ENCODE assay signal across 10 cellular contexts in the genomic region with DNA sequence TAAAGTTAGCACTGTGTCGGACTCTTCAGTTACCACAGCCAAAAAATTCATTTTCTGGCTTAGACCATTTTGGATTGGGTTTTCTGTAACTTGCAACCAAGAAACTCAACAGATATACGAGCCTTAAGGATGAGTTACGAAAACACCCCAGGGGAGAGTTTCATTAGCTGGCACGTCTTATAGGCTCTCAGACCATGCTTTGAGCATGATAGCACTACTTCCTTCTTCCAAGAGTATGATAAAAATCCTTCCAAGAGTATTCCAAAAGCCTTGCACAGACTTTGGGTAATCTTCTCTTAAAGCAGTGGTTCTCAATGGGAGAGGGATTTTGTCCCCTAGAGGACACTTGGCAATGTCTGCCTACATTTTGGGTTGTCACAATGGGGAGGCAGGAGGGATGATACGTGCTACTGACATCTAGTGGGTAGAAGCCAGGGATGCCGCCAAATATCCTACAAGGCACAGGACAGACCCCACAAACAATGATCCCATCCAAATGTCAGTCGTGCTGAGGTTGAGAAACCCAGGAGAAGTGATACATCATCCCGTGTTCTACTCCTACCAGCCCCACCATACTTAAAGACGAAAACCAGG.
DNase-seq lines count a peak whose midpoint lies in the region; ATAC-seq, FAIRE-seq and TF ChIP-seq lines count a peak whose summit lies in the region.
"Had no signal": no experiment of that assay in that cellular context is flagged by ENCODE, and none has a peak within 500 bp of the region (broad histone marks: within the 10 kb centered on the region; RNA-seq: fewer than 3 reads in every experiment).

No MANE protein-coding gene starts in this region.

- H3K27me3 ChIP-seq in cardiac muscle cell: no peaks in the 10 kb centered on the region

- no peaks in the 10 kb centered on the region for H3K36me3 ChIP-seq in cardiac muscle cell

- peak; percentile 44 for FAIRE-seq in GM18507 (lab: Jason Lieb, UNC)

- TF ChIP-seq CTCF in cardiac muscle cell (IDR thresholded peaks at IDR 0.05; ENCODE audit: low read depth, low read length): peak; percentile 34

- ATAC-seq in HG02642 (IDR thresholded peaks at IDR 0.05; ENCODE audit: poor library complexity, unreplicated experiment) (no peak), HG02759 (IDR thresholded peaks at IDR 0.05; ENCODE audit: unreplicated experiment) (no peak), HG03175 (IDR thresholded peaks at IDR 0.05; ENCODE audit: unreplicated experiment) (no peak)
- ATAC-seq: mucosa of descending colon had no signal

- no peak overlapping the region for H3K4me3 ChIP-seq in cardiac muscle cell
- H3K4me3 ChIP-seq: mucosa of descending colon had no signal

- DNase-seq in 8988T: peak; percentile 62
- DNase-seq in GM18507 (ENCODE audit: extremely low spot score, insufficient read length, low read depth): no peak
- peak; percentile 17 for DNase-seq in RPMI7951 (ENCODE audit: low read depth)
- peak; percentile 26 to 30 for DNase-seq in cardiac muscle cell (ENCODE audit: low read depth in 1 of 2, low spot score in 1 of 2)
- no peak for DNase-seq in activated CD4-positive, alpha-beta T cell treated with anti-CD3 and anti-CD28 coated beads for 1 hour
- DNase-seq: caudate nucleus, mucosa of descending colon had no signal

- no peaks in the 10 kb centered on the region for H3K9me3 ChIP-seq in cardiac muscle cell (ENCODE audit: low read depth)
- H3K9me3 ChIP-seq: mucosa of descending colon had no signal

- H3K4me1 ChIP-seq in cardiac muscle cell (ENCODE audit: low read depth): peaks cover 6% of the 10 kb centered on the region

- H3K27ac ChIP-seq in cardiac muscle cell: peak overlapping the region; percentile 1

Comparison
In these comparisons a context has a peak if more than half of its experiments do, and no peak if none do; other contexts are left out.
1. DNase-seq: peak in 8988T (single experiment), RPMI7951 (single experiment) and cardiac muscle cell (2 of 2); none in GM18507 (single experiment) and activated CD4-positive, alpha-beta T cell treated with anti-CD3 and anti-CD28 coated beads for 1 hour (single experiment).